1 cellular context compared by ENCODE assay signal in genomic region chr7:151348970-151349369, GRCh38.
A peak's percentile ranks its signal among the peaks of the same experiment; 100 is the strongest.
TF ChIP-seq lines count a peak whose summit lies in the region.

No MANE protein-coding gene starts in this region.

TF ChIP-seq in K562, 482 proteins besides CTCF, POLR2A, EP300 and RAD21 (continued from another document):
- TF ChIP-seq, protein P1, sequence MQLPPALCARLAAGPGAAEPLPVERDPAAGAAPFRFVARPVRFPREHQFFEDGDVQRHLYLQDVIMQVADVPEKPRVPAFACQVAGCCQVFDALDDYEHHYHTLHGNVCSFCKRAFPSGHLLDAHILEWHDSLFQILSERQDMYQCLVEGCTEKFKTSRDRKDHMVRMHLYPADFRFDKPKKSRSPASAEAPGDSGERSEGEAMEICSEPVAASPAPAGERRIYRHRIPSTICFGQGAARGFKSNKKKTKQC (CRISPR knock-in tag; IDR thresholded peaks at IDR 0.05), result no peak
- TF ChIP-seq TEAD2 (tag; IDR thresholded peaks at IDR 0.05) (no peak), ATF4 (CRISPR knock-in tag; IDR thresholded peaks at IDR 0.05) (no peak), PBX2 (CRISPR knock-in tag; IDR thresholded peaks at IDR 0.05; ENCODE audit: low read depth) (no peak), PBX2 (tag; conservative IDR thresholded peaks at IDR 0.05; ENCODE audit: low read depth) (no peak), ZC3H8 (IDR thresholded peaks at IDR 0.05) (no peak), ZNF41 (CRISPR knock-in tag; conservative IDR thresholded peaks at IDR 0.05) (no peak), ZHX1 (conservative IDR thresholded peaks at IDR 0.05; ENCODE audit: low read length) (no peak), ZNF512 (tag; IDR thresholded peaks at IDR 0.05) (no peak), ZNF23 (CRISPR knock-in tag; IDR thresholded peaks at IDR 0.05) (no peak), ZNF57 (CRISPR knock-in tag; IDR thresholded peaks at IDR 0.05) (no peak), PCBP2 (IDR thresholded peaks at IDR 0.05; ENCODE audit: low read depth, low read length, poor library complexity, severe bottlenecking) (no peak), KAT2B (IDR thresholded peaks at IDR 0.05; ENCODE audit: low read depth, low read length) (no peak), ZKSCAN1 (IDR thresholded peaks at IDR 0.05; ENCODE audit: low read depth, low read length) (no peak), SMAD3 (CRISPR knock-in tag; conservative IDR thresholded peaks at IDR 0.05) (no peak), SRF (CRISPR knock-in tag; IDR thresholded peaks at IDR 0.05) (no peak), ATF6 (CRISPR knock-in tag; IDR thresholded peaks at IDR 0.05) (no peak), SIX5 (IDR thresholded peaks at IDR 0.05; ENCODE audit: borderline replicate concordance in 1 of 2, insufficient read depth in 1 of 2, low read depth in 1 of 2, low read length in 2 of 2) (0 out of 4 replicates have a peak, but pooled peaks of 1 of the 2 experiments have one; percentile 2), ZNF12 (CRISPR knock-in tag; IDR thresholded peaks at IDR 0.05) (no peak), FUS (optimal IDR thresholded peaks at IDR 0.05; ENCODE audit: low read depth, low read length) (no peak), TOE1 (IDR thresholded peaks at IDR 0.05; ENCODE audit: borderline replicate concordance) (no peak), TOE1 (CRISPR knock-in tag; IDR thresholded peaks at IDR 0.05; ENCODE audit: borderline replicate concordance, low read depth) (no peak), TCF3 (CRISPR knock-in tag; IDR thresholded peaks at IDR 0.05) (no peak), TRIM28 (IDR thresholded peaks at IDR 0.05) (no peak), ZNF133 (CRISPR knock-in tag; IDR thresholded peaks at IDR 0.05) (no peak), SFPQ (IDR thresholded peaks at IDR 0.05; ENCODE audit: low read depth, low read length) (no peak)
- TF ChIP-seq, protein P2, sequence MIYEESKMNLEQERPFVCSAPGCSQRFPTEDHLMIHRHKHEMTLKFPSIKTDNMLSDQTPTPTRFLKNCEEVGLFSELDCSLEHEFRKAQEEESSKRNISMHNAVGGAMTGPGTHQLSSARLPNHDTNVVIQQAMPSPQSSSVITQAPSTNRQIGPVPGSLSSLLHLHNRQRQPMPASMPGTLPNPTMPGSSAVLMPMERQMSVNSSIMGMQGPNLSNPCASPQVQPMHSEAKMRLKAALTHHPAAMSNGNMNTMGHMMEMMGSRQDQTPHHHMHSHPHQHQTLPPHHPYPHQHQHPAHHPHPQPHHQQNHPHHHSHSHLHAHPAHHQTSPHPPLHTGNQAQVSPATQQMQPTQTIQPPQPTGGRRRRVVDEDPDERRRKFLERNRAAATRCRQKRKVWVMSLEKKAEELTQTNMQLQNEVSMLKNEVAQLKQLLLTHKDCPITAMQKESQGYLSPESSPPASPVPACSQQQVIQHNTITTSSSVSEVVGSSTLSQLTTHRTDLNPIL (CRISPR knock-in tag; IDR thresholded peaks at IDR 0.05), result no peak
- TF ChIP-seq, protein P3, sequence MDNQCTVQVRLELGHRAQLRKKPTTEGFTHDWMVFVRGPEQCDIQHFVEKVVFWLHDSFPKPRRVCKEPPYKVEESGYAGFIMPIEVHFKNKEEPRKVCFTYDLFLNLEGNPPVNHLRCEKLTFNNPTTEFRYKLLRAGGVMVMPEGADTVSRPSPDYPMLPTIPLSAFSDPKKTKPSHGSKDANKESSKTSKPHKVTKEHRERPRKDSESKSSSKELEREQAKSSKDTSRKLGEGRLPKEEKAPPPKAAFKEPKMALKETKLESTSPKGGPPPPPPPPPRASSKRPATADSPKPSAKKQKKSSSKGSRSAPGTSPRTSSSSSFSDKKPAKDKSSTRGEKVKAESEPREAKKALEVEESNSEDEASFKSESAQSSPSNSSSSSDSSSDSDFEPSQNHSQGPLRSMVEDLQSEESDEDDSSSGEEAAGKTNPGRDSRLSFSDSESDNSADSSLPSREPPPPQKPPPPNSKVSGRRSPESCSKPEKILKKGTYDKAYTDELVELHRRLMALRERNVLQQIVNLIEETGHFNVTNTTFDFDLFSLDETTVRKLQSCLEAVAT (IDR thresholded peaks at IDR 0.05), result peak in 1 of 2 experiments; percentile 61; a peak in 2 of 4 replicates
